Comparison of ENCODE assay signal across 8 cellular contexts in genomic region chr20:5078399-5078958, GRCh38. TPM values are rescaled to one million over a fixed set of nuclear protein-coding genes. Genes with fewer than 3 reads are reported as not detected.
A peak's percentile ranks its signal among the peaks of the same experiment; 100 is the strongest.
DNase-seq lines count a peak whose midpoint lies in the region; ATAC-seq, FAIRE-seq and TF ChIP-seq lines count a peak whose summit lies in the region.

No MANE protein-coding gene starts in this region.

- no peak for FAIRE-seq in RCC 7860 (lab: Jason Lieb, UNC)

- H3K4me1 Mint-ChIP-seq in T-helper 2 cell treated with Interferon-gamma antibody and Interleukin-4, amounts not matched to agents 5 μg/mL and 100 μg/mL, for 36 hours (ENCODE audit: low read depth) = peaks cover 47% of the 10 kb centered on the region

- no peaks in the 10 kb centered on the region for H3K9me3 Mint-ChIP-seq in T-helper 2 cell treated with Interferon-gamma antibody and Interleukin-4, amounts not matched to agents 5 μg/mL and 100 μg/mL, for 36 hours

- H3K4me3 Mint-ChIP-seq in T-helper 2 cell treated with Interferon-gamma antibody and Interleukin-4, amounts not matched to agents 5 μg/mL and 100 μg/mL, for 36 hours = peak overlapping the region; percentile 74

- H3K27me3 Mint-ChIP-seq in T-helper 2 cell treated with Interferon-gamma antibody and Interleukin-4, amounts not matched to agents 5 μg/mL and 100 μg/mL, for 36 hours (ENCODE audit: low read depth) = no peaks in the 10 kb centered on the region

- peaks cover 5 to 6% of the 10 kb centered on the region in 2 donors for H3K4me1 ChIP-seq in ascending aorta
- peaks cover 44% of the 10 kb centered on the region for H3K4me1 ChIP-seq in lower lobe of right lung

- no peaks in the 10 kb centered on the region for H3K36me3 Mint-ChIP-seq in T-helper 2 cell treated with Interferon-gamma antibody and Interleukin-4, amounts not matched to agents 5 μg/mL and 100 μg/mL, for 36 hours (ENCODE audit: low read depth)

- H3K4me3 ChIP-seq in AG10803 (ENCODE audit: low read length) (no peak overlapping the region), ascending aorta (peak overlapping the region in 1 of 2 donors; percentile 19), lower lobe of right lung (peak overlapping the region; percentile 42)

- intact Hi-C loops in ascending aorta (cut with DNase I) = no loop called here
- intact Hi-C loops in lower lobe of right lung (cut with DNase I) = no loop called here

- DNase-seq in AG10803 (ENCODE audit: low read depth) = peak; percentile 25
- peak; percentile 85 for DNase-seq in T-helper 2 cell treated with Interferon-gamma antibody and Interleukin-4, amounts not matched to agents 5 μg/mL and 100 μg/mL, for 36 hours (ENCODE audit: low spot score)
- peak; percentile 45 to 85 for DNase-seq in ascending aorta (ENCODE audit: low spot score in 2 of 2)
- DNase-seq in lower lobe of right lung = peak; percentile 83
- peak; percentile 39 to 42 for DNase-seq in stimulated activated CD8-positive, alpha-beta memory T cell treated with anti-CD3 and anti-CD28 coated beads, Interleukin-7, amount 100 ng/mL, for 1 hour (ENCODE audit: low read depth in 2 of 2)
- no peak for DNase-seq in RCC 7860 (ENCODE audit: low spot score)

- H3K27ac ChIP-seq in ascending aorta = peak overlapping the region; percentile 54 to 67
- peak overlapping the region; percentile 87 for H3K27ac ChIP-seq in lower lobe of right lung

- peak overlapping the region; percentile 96 for H3K27ac Mint-ChIP-seq in T-helper 2 cell treated with Interferon-gamma antibody and Interleukin-4, amounts not matched to agents 5 μg/mL and 100 μg/mL, for 36 hours

- ATAC-seq in GM19351 (IDR thresholded peaks at IDR 0.05; ENCODE audit: unreplicated experiment) (peak; percentile 95), HG03457 (IDR thresholded peaks at IDR 0.05; ENCODE audit: unreplicated experiment) (peak; percentile 95), lower lobe of right lung (peak; percentile 92 to 96)

- no peaks in the 10 kb centered on the region for H3K9me3 ChIP-seq in ascending aorta
- H3K9me3 ChIP-seq in lower lobe of right lung = no peaks in the 10 kb centered on the region

- H3K27me3 ChIP-seq in ascending aorta (no peaks in the 10 kb centered on the region), lower lobe of right lung (ENCODE audit: low read depth) (no peaks in the 10 kb centered on the region)

- TF ChIP-seq CTCF in AG10803 (conservative IDR thresholded peaks at IDR 0.05; ENCODE audit: low read length) (no peak), ascending aorta (IDR thresholded peaks at IDR 0.05) (no peak), lower lobe of right lung (IDR thresholded peaks at IDR 0.05) (no peak)

- H3K36me3 ChIP-seq in ascending aorta (no peaks in the 10 kb centered on the region), lower lobe of right lung (no peaks in the 10 kb centered on the region)

RNA-seq across cellular contexts. Expression of gene TMEM230, which starts 34.4 kb away (rescaled TPM):
- total RNA-seq in ascending aorta (114 TPM), lower lobe of right lung (98.9 TPM)

RNA-seq across cellular contexts. Expression of gene PCNA, which starts 41.3 kb away (rescaled TPM):
- total RNA-seq in ascending aorta = 52.5 TPM
- total RNA-seq in lower lobe of right lung = 48.1 TPM

RNA-seq across cellular contexts. Expression of gene CDS2, which starts 48.3 kb away (rescaled TPM):
- total RNA-seq in ascending aorta (41.4 TPM), lower lobe of right lung (63.3 TPM)
